16 cellular contexts compared by ENCODE assay signal in genomic region chr16:50505714-50506542, GRCh38. TPM values are rescaled to one million over a fixed set of nuclear protein-coding genes. Genes with fewer than 3 reads are reported as not detected.
A peak's percentile ranks its signal among the peaks of the same experiment; 100 is the strongest.
DNase-seq lines count a peak whose midpoint lies in the region; ATAC-seq and TF ChIP-seq lines count a peak whose summit lies in the region.
"Had no signal": no experiment of that assay in that cellular context is flagged by ENCODE, and none has a peak within 500 bp of the region (broad histone marks: within the 10 kb centered on the region; RNA-seq: fewer than 3 reads in every experiment).

No MANE protein-coding gene starts in this region.

- H4K91ac ChIP-seq in neuronal stem cell (ENCODE audit: low read depth, low read length, poor library complexity): peak overlapping the region; percentile 34

- peaks cover 11 to 18% of the 10 kb centered on the region in 2 donors for H3K4me1 ChIP-seq in neuronal stem cell (ENCODE audit: control insufficient read depth in 2 of 2, insufficient read depth in 1 of 2, low read depth in 1 of 2, low read length in 2 of 2)
- H3K4me1 ChIP-seq: left lung, upper lobe of left lung had no signal

- H3K4ac ChIP-seq in neuronal stem cell (ENCODE audit: low read length): no peak overlapping the region

- no peak overlapping the region for H3K4me3 ChIP-seq in LNCaP clone FGC (ENCODE audit: low read depth, low read length)
- peak overlapping the region in 1 of 2 donors; percentile 11 for H3K4me3 ChIP-seq in neuronal stem cell (ENCODE audit: low read length in 2 of 2)
- H3K4me3 ChIP-seq: dorsolateral prefrontal cortex, left lung, upper lobe of left lung had no signal

- H3K14ac ChIP-seq in neuronal stem cell (ENCODE audit: low read length): no peak overlapping the region

- WGBS in neuronal stem cell (ENCODE audit: extremely low coverage in 2 of 2, insufficient read length in 2 of 2, insufficient replicate concordance in 1 of 2), 2 donors: no CpG with 5 or more reads among the region's 13 CpGs

- peak overlapping the region; percentile 48 for H2AK5ac ChIP-seq in neuronal stem cell (ENCODE audit: low read depth, low read length)

- no peak overlapping the region for H2BK5ac ChIP-seq in neuronal stem cell (ENCODE audit: low read length)

- no peaks in the 10 kb centered on the region for H3K27me3 ChIP-seq in neuronal stem cell (ENCODE audit: control insufficient read depth in 3 of 3, insufficient read depth in 3 of 3, low read depth in 1 of 3, low read length in 3 of 3)
- H3K27me3 ChIP-seq: upper lobe of left lung had no signal

- H3K27ac ChIP-seq in neuronal stem cell (replicated peaks; ENCODE audit: low read length): peak overlapping the region; percentile 50
- H3K27ac ChIP-seq: dorsolateral prefrontal cortex, left lung, upper lobe of left lung had no signal

- DNase-seq in NCI-H2107 treated with DMSO at 0.1 percent for 48 hours (lab: John Stamatoyannopoulos, UW; ENCODE audit: unreplicated experiment) (peak; percentile 27), NCI-H2107 (lab: John Stamatoyannopoulos, UW) (no peak), LNCaP clone FGC (ENCODE audit: low read depth) (peak; percentile 43), SK-N-DZ (ENCODE audit: low spot score) (peak; percentile 63), neuronal stem cell (ENCODE audit: low spot score) (peak; percentile 12), OCI-M1 (lab: John Stamatoyannopoulos, UW) (no peak)
- DNase-seq: activated naive CD8-positive, alpha-beta T cell treated with anti-CD3 and anti-CD28 coated beads, Interleukin-2, amount 10 ng/mL, durations not matched to agents 7 days and 5 days; dorsolateral prefrontal cortex; left lung; NCI-H226; stimulated activated naive CD8-positive, alpha-beta T cell treated with anti-CD3 and anti-CD28 coated beads, Interleukin-15, Interleukin-2, amounts not matched to agents 100 U/mL and 50 U/mL, for 24 hours; upper lobe of left lung had no signal

- H3K4me2 ChIP-seq in neuronal stem cell (ENCODE audit: insufficient read depth, low read length, poor library complexity, severe bottlenecking): no peak overlapping the region

- H2BK12ac ChIP-seq in neuronal stem cell (ENCODE audit: low read length): no peak overlapping the region

- no peaks in the 10 kb centered on the region for H3K36me3 ChIP-seq in neuronal stem cell (replicated peaks in 1 of 2; ENCODE audit: control insufficient read depth in 2 of 2, insufficient read depth in 2 of 2, low read length in 2 of 2)
- H3K36me3 ChIP-seq: left lung, upper lobe of left lung had no signal

- no peak overlapping the region for H2BK15ac ChIP-seq in neuronal stem cell (ENCODE audit: low read length)

- H3K79me1 ChIP-seq in neuronal stem cell (ENCODE audit: low read depth, low read length): no peaks in the 10 kb centered on the region

- H2BK120ac ChIP-seq in neuronal stem cell (ENCODE audit: low read depth, low read length): peak overlapping the region; percentile 11

- H3K9me3 ChIP-seq in neuronal stem cell (replicated peaks in 1 of 2; ENCODE audit: control insufficient read depth in 2 of 2, insufficient read depth in 1 of 2, low read depth in 1 of 2, low read length in 2 of 2): peaks cover 3% of the 10 kb centered on the region in 2 donors
- H3K9me3 ChIP-seq: left lung, upper lobe of left lung had no signal

- ATAC-seq in GM18505 (IDR thresholded peaks at IDR 0.05; ENCODE audit: unreplicated experiment): no peak
- no peak for ATAC-seq in GM18870 (IDR thresholded peaks at IDR 0.05; ENCODE audit: unreplicated experiment)
- ATAC-seq: CD8-positive, alpha-beta T cell; left lung; Panc1; stimulated activated naive CD8-positive, alpha-beta T cell treated with anti-CD3 and anti-CD28 coated beads, Interleukin-15, Interleukin-2, amounts not matched to agents 100 U/mL and 50 U/mL, for 24 hours had no signal

- H4K8ac ChIP-seq in neuronal stem cell (ENCODE audit: low read depth, low read length): no peak overlapping the region

- H3K23ac ChIP-seq in neuronal stem cell (ENCODE audit: low read depth, low read length, poor library complexity): peak overlapping the region; percentile 57

- no peak for TF ChIP-seq POLR2A in GM18505 (IDR thresholded peaks at IDR 0.05; ENCODE audit: borderline replicate concordance, extremely low read depth, insufficient read depth, insufficient read length)

- peak overlapping the region; percentile 91 for H3K18ac ChIP-seq in neuronal stem cell (ENCODE audit: low read length)

- peak overlapping the region; percentile 40 for H3K9ac ChIP-seq in neuronal stem cell (ENCODE audit: low read depth, low read length, poor library complexity)

- H2AFZ ChIP-seq in neuronal stem cell (ENCODE audit: low read length): peak overlapping the region; percentile 77

- TF ChIP-seq CTCF in LNCaP clone FGC (IDR thresholded peaks at IDR 0.05; ENCODE audit: control insufficient read depth, extremely low read depth, insufficient read depth): no peak

RNA-seq across cellular contexts. Expression of gene NKD1, which starts 42.3 kb away (rescaled TPM):
- polyA plus RNA-seq in SK-N-DZ (2014; cell fraction: cytosol; rRNA removed): 1.7 and 1.9 TPM in 2 replicates
- 4.0 and 5.3 TPM in 2 replicates for polyA plus RNA-seq in SK-N-DZ (2014; cell fraction: nucleus; rRNA removed)
- polyA plus RNA-seq in neuronal stem cell (2013, experiment 1 of 2): 1.4 TPM
- polyA plus RNA-seq in neuronal stem cell (2013, experiment 2 of 2): 1.7 TPM

Comparison
In these comparisons a context has a peak if more than half of its experiments do, and no peak if none do; other contexts are left out.
1. DNase-seq: peak in NCI-H2107 treated with DMSO at 0.1 percent for 48 hours (single experiment), LNCaP clone FGC (single experiment), SK-N-DZ (single experiment) and neuronal stem cell (single experiment); none in NCI-H2107 (single experiment) and OCI-M1 (single experiment).